In the genomic region with DNA sequence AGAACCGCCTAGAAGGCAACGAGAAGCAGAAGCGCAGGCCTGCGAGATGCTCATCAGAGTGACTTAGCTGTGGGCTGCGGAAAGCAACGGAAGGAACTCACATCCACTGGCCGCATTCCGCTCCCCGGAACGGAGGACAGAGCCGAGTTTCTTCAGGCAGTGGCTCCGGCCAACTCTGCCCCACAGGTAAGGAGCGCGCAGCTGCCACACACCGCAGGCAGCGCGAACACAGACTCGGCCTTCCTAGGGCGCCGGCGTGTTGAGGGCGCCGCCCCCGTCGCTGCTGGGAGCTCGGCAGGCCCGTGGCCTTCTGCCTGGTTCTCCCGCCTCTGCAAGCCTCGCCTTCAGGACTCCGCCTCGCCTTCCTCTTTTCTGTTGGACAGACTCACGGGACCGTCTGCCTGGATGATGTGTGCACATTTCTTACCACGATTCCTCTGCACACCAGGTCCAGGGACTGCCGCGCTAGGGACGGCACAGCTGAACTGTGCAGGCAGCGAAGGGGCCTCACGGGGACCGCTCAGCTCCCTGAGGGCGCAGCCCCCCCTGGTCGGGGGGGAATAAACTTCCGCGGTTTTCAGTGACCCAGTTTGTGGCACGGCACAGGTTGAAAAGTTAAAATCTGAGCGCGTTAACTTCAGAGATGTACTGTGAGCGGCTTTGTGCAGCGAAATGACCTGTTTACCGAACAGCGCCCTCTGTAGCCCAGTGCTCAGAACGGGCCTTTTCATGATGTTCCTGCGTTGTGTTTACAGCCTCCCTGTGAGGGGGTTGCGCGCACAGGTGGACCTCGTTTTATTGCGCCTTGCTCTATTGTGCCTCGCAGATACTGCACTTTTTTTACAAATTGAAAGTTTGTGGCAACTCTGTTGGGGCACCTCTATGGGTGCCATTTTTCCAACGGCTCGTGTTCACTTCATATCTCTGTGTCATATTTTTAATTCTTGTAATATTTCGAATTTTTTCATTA, we compare ENCODE assay signal across 8 cellular contexts. TPM values are rescaled to one million over a fixed set of nuclear protein-coding genes. Genes with fewer than 3 reads are reported as not detected.
DNase-seq lines count a peak whose midpoint lies in the region; ATAC-seq, FAIRE-seq and TF ChIP-seq lines count a peak whose summit lies in the region.

No MANE protein-coding gene starts in this region.

- H3K27ac ChIP-seq in skin epidermis = peak overlapping the region in 18 of 21 experiments; percentile 32 to 83 (median 71)

- FAIRE-seq in GM18507 (lab: Jason Lieb, UNC) = peak; percentile 69
- FAIRE-seq in bronchial epithelial cell (lab: Jason Lieb, UNC) = no peak

- DNase-seq in GM18507 (ENCODE audit: extremely low spot score, insufficient read length, low read depth) (peak; percentile 44), NCI-H2171 (lab: John Stamatoyannopoulos, UW) (peak; percentile 77), bronchial epithelial cell (ENCODE audit: low read depth) (peak; percentile 69), iPS-NIHi7 (ENCODE audit: extremely low spot score) (peak; percentile 81)

- ATAC-seq in HG03064 (IDR thresholded peaks at IDR 0.05; ENCODE audit: low read depth, unreplicated experiment) (peak; percentile 79), GM18858 (IDR thresholded peaks at IDR 0.05; ENCODE audit: unreplicated experiment) (no peak)

- no peaks in the 10 kb centered on the region for H3K27me3 ChIP-seq in bronchial epithelial cell (ENCODE audit: control insufficient read depth, insufficient read depth, low read length)

- TF ChIP-seq CTCF in WI38 (IDR thresholded peaks at IDR 0.05; ENCODE audit: low read depth, low read length) (peak; percentile 82), bronchial epithelial cell (IDR thresholded peaks at IDR 0.05; ENCODE audit: insufficient read depth, low read length, severe bottlenecking) (peak; percentile 92)

- no peaks in the 10 kb centered on the region for H3K36me3 ChIP-seq in bronchial epithelial cell (ENCODE audit: control insufficient read depth, insufficient read depth, low read length)

- H3K4me3 ChIP-seq in WI38 (ENCODE audit: low read depth, low read length) (peak overlapping the region; percentile 66), bronchial epithelial cell (ENCODE audit: low read depth, low read length) (peak overlapping the region; percentile 43), skin epidermis (peak overlapping the region; percentile 37 to 50 (median 47))

RNA-seq across cellular contexts. Expression of a gene that starts 15.8 kb away (rescaled TPM):
- total RNA-seq in bronchial epithelial cell = 0.13 and 0.26 TPM in 2 replicates

RNA-seq across cellular contexts. Expression of a gene that starts 42.6 kb away (rescaled TPM):
- total RNA-seq in bronchial epithelial cell = 37.6 and 39.9 TPM in 2 replicates
